8 cellular contexts compared by ENCODE assay signal in genomic region chr17:32444301-32445074, GRCh38. TPM values are rescaled to one million over a fixed set of nuclear protein-coding genes. Genes with fewer than 3 reads are reported as not detected.
DNase-seq lines count a peak whose midpoint lies in the region; ATAC-seq and TF ChIP-seq lines count a peak whose summit lies in the region.

PSMD11 (plus strand) TSS chr17:32444510; CDS start chr17:32444524, 14 bp downstream.

- peak; percentile 24 for TF ChIP-seq POLR2A in breast epithelium (IDR thresholded peaks at IDR 0.05)

- peak; percentile 92 for ATAC-seq in GM18868 (IDR thresholded peaks at IDR 0.05; ENCODE audit: unreplicated experiment)
- peak; percentile 86 for ATAC-seq in HG03108 (IDR thresholded peaks at IDR 0.05; ENCODE audit: unreplicated experiment)

- peak within 1 kb of the TSS; percentile 96 for H3K27ac ChIP-seq in VCaP
- peak within 1 kb of the TSS; percentile 89 for H3K27ac ChIP-seq in breast epithelium
- peak within 1 kb of the TSS; percentile 68 to 98 (median 94) for H3K27ac ChIP-seq in skin epidermis

- H3K36me3 ChIP-seq in breast epithelium: no peaks in the 10 kb centered on the region

- H3K27me3 ChIP-seq in breast epithelium: no peaks in the 10 kb centered on the region

- H3K4me1 ChIP-seq in breast epithelium: peaks cover 0 to 3% of the 10 kb centered on the region in 2 donors

- TF ChIP-seq CTCF in AG04449 (IDR thresholded peaks at IDR 0.05; ENCODE audit: insufficient read depth, low read length, missing control alignments) (peak; percentile 95), VCaP (conservative IDR thresholded peaks at IDR 0.05) (peak; percentile 100), breast epithelium (IDR thresholded peaks at IDR 0.05) (peak in 2 of 3 donors; percentile 65 to 74)

- DNase-seq in AG04449 (ENCODE audit: low read depth, low spot score): peak; percentile 60
- peak; percentile 84 for DNase-seq in NCI-H2196 (lab: John Stamatoyannopoulos, UW; ENCODE audit: unreplicated experiment)
- peak; percentile 92 to 96 for DNase-seq in breast epithelium (ENCODE audit: low spot score in 2 of 2)

- CTCF ChIA-PET in AG04449 (lab: Yijun Ruan, JAX): interaction anchor here (0.6 to 14.4 kb wide), 22 partner anchors 9 to 315 kb away, joined by 3 to 247 read pairs (median 4); partner anchors contain the start of gene CDK5R1

- POLR2A ChIA-PET in AG04449 (lab: Yijun Ruan, JAX): interaction anchor here (0.6 to 1.1 kb wide), 2 partner anchors 22 to 46 kb away, joined by 3 to 4 read pairs; no protein-coding TSS in a partner anchor

- H3K9me3 ChIP-seq in breast epithelium (no peaks in the 10 kb centered on the region), iPS-18c (ENCODE audit: control insufficient read depth, insufficient read depth, low read length) (no peaks in the 10 kb centered on the region)

- H3K4me3 ChIP-seq in AG04449 (ENCODE audit: low read depth, low read length): peak within 1 kb of the TSS; percentile 88
- H3K4me3 ChIP-seq in breast epithelium: peak within 1 kb of the TSS; percentile 98 to 99 (median 99)
- H3K4me3 ChIP-seq in iPS-18c (ENCODE audit: insufficient read depth, low read depth, low read length): peak within 1 kb of the TSS; percentile 92
- H3K4me3 ChIP-seq in skin epidermis: peak within 1 kb of the TSS; percentile 78 to 99 (median 97)

- intact Hi-C loops in breast epithelium (cut with DNase I; ENCODE audit: low total_unique reads): no loop called here

RNA-seq across cellular contexts. Expression of gene PSMD11, which starts in this region (rescaled TPM):
- total RNA-seq in breast epithelium: 10 to 100 TPM; 49.2 to 61.9 (median 56.6) TPM

Comparison
In these comparisons a context has a peak if more than half of its experiments do, and no peak if none do; other contexts are left out.
1. Peak in every context shown above with its lines: DNase-seq, ATAC-seq, H3K4me3 ChIP-seq and H3K27ac ChIP-seq.